ENCODE assay signal across 1 cellular context in the genomic region with DNA sequence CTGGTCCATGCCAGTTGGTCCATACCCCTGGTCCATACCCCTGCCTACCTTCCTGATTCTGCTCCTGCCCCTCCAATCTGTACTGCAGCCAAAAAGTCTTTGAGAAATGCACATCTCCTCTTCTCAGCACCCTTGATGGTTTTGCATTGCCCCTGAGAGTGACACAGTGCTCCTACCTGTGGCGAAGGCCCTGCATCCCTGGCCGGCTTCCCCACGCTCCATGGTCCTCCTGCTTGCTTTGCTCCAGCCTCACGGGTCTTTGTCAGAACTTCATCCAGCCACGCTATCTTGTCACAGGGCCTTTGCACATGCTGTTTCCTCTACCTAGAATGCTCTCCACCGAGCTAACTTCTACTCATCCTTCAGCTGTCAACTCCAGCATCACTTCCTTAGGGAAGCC.
TF ChIP-seq lines count a peak whose summit lies in the region.

No MANE protein-coding gene starts in this region.

TF ChIP-seq in WTC11, 78 proteins besides CTCF, POLR2A, EP300 and RAD21 (continued from another document):
- TF ChIP-seq, protein P1, sequence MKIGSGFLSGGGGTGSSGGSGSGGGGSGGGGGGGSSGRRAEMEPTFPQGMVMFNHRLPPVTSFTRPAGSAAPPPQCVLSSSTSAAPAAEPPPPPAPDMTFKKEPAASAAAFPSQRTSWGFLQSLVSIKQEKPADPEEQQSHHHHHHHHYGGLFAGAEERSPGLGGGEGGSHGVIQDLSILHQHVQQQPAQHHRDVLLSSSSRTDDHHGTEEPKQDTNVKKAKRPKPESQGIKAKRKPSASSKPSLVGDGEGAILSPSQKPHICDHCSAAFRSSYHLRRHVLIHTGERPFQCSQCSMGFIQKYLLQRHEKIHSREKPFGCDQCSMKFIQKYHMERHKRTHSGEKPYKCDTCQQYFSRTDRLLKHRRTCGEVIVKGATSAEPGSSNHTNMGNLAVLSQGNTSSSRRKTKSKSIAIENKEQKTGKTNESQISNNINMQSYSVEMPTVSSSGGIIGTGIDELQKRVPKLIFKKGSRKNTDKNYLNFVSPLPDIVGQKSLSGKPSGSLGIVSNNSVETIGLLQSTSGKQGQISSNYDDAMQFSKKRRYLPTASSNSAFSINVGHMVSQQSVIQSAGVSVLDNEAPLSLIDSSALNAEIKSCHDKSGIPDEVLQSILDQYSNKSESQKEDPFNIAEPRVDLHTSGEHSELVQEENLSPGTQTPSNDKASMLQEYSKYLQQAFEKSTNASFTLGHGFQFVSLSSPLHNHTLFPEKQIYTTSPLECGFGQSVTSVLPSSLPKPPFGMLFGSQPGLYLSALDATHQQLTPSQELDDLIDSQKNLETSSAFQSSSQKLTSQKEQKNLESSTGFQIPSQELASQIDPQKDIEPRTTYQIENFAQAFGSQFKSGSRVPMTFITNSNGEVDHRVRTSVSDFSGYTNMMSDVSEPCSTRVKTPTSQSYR (CRISPR knock-in tag; IDR thresholded peaks at IDR 0.05), result no peak
- TF ChIP-seq, protein P2, sequence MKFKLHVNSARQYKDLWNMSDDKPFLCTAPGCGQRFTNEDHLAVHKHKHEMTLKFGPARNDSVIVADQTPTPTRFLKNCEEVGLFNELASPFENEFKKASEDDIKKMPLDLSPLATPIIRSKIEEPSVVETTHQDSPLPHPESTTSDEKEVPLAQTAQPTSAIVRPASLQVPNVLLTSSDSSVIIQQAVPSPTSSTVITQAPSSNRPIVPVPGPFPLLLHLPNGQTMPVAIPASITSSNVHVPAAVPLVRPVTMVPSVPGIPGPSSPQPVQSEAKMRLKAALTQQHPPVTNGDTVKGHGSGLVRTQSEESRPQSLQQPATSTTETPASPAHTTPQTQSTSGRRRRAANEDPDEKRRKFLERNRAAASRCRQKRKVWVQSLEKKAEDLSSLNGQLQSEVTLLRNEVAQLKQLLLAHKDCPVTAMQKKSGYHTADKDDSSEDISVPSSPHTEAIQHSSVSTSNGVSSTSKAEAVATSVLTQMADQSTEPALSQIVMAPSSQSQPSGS (CRISPR knock-in tag; IDR thresholded peaks at IDR 0.05; ENCODE audit: borderline replicate concordance, low read depth), result no peak
- no peak for TF ChIP-seq ZNF263 (CRISPR knock-in tag; IDR thresholded peaks at IDR 0.05; ENCODE audit: low read depth)
- TF ChIP-seq TEAD1 (CRISPR knock-in tag; IDR thresholded peaks at IDR 0.05), result no peak
- TF ChIP-seq, protein P3, sequence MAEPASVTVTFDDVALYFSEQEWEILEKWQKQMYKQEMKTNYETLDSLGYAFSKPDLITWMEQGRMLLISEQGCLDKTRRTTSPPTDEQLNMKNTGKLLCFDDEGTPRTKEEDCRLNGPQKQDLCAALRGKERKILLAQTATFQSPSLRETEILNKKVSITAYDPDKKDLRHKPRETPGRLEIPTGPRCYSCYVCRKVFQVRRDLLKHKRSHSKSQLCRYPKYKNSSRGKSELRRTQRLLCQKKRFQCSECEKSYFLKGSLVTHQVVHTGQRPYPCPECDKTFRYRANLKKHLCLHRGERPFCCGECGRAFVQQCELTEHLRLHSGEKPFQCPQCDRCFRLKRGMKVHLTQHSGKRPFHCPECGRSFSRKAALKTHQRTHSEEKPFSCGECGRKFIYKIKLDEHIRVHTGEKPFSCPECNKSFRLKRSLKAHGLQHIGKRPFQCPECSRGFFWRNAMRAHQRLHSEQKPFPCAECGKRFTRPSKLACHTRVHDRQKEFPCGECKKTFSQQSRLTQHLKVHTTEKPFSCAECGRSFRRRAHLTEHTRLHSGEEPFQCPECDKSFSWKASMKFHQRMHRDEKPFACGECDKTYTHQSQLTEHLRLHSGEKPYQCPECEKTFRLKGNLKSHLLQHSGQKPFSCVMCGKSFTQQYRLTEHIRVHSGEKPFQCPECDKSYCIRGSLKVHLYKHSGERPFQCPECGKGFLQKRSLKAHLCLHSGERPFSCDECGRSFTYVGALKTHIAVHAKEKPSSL (CRISPR knock-in tag; conservative IDR thresholded peaks at IDR 0.05), result no peak
- TF ChIP-seq FOXK1 (CRISPR knock-in tag; IDR thresholded peaks at IDR 0.05), result no peak
- TF ChIP-seq, protein P4, sequence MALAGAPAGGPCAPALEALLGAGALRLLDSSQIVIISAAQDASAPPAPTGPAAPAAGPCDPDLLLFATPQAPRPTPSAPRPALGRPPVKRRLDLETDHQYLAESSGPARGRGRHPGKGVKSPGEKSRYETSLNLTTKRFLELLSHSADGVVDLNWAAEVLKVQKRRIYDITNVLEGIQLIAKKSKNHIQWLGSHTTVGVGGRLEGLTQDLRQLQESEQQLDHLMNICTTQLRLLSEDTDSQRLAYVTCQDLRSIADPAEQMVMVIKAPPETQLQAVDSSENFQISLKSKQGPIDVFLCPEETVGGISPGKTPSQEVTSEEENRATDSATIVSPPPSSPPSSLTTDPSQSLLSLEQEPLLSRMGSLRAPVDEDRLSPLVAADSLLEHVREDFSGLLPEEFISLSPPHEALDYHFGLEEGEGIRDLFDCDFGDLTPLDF (CRISPR knock-in tag; IDR thresholded peaks at IDR 0.05), result no peak
- TF ChIP-seq, protein P5, sequence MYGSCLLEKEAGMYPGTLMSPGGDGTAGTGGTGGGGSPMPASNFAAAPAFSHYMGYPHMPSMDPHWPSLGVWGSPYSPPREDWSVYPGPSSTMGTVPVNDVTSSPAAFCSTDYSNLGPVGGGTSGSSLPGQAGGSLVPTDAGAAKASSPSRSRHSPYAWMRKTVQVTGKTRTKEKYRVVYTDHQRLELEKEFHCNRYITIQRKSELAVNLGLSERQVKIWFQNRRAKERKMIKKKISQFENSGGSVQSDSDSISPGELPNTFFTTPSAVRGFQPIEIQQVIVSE (CRISPR knock-in tag; IDR thresholded peaks at IDR 0.05; ENCODE audit: borderline replicate concordance), result no peak
- no peak for TF ChIP-seq TP53 (CRISPR knock-in tag; IDR thresholded peaks at IDR 0.05)
- TF ChIP-seq SMAD3 (CRISPR knock-in tag; IDR thresholded peaks at IDR 0.05; ENCODE audit: borderline replicate concordance), result no peak
- TF ChIP-seq KAT7 (CRISPR knock-in tag; IDR thresholded peaks at IDR 0.05; ENCODE audit: borderline replicate concordance), result no peak
- no peak for TF ChIP-seq SOX15 (CRISPR knock-in tag; IDR thresholded peaks at IDR 0.05)
- TF ChIP-seq, protein P6, sequence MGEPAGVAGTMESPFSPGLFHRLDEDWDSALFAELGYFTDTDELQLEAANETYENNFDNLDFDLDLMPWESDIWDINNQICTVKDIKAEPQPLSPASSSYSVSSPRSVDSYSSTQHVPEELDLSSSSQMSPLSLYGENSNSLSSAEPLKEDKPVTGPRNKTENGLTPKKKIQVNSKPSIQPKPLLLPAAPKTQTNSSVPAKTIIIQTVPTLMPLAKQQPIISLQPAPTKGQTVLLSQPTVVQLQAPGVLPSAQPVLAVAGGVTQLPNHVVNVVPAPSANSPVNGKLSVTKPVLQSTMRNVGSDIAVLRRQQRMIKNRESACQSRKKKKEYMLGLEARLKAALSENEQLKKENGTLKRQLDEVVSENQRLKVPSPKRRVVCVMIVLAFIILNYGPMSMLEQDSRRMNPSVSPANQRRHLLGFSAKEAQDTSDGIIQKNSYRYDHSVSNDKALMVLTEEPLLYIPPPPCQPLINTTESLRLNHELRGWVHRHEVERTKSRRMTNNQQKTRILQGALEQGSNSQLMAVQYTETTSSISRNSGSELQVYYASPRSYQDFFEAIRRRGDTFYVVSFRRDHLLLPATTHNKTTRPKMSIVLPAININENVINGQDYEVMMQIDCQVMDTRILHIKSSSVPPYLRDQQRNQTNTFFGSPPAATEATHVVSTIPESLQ (CRISPR knock-in tag; IDR thresholded peaks at IDR 0.05), result no peak
